Comparison of ENCODE assay signal across 8 cellular contexts in the genomic region with DNA sequence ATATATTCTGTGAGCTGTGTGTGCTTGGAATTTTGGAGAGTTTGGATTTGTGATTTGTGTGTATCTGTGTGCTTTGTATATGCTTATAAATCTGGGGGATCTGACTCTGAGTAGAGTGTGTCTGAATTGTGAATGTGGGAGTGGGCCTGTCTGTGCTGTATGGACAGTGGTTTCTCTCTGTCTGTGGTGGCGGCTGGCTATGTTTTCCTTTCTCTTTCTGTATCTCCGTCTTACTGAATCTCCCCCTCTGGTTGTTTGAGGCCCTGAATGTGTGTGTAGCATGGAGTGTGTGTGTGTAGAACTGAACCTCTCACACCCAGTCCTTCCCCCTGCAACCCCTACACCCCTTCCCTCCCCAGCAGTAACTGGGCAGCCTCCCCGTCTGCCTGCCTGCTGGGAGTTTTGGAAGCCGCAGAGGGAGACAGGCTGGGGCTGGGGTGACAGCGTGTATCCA. TPM values are rescaled to one million over a fixed set of nuclear protein-coding genes. Genes with fewer than 3 reads are reported as not detected.
DNase-seq lines count a peak whose midpoint lies in the region; ATAC-seq, FAIRE-seq and TF ChIP-seq lines count a peak whose summit lies in the region.

No MANE protein-coding gene starts in this region.

- FAIRE-seq in small intestine (lab: Jason Lieb, UNC), result no peak

- H3K36me3 Mint-ChIP-seq in naive thymus-derived CD8-positive, alpha-beta T cell, result peaks cover 0 to 3% (median 0%) of the 10 kb centered on the region in 3 donors

- 32 to 39% (median 33%) methylated on average over 5 of the region's 5 CpGs for WGBS in small intestine, 3 donors

- no peak overlapping the region for H3K4me3 ChIP-seq in cardiac fibroblast (replicated peaks in 1 of 2; ENCODE audit: low read depth in 2 of 2, low read length in 2 of 2)
- H3K4me3 ChIP-seq in small intestine (ENCODE audit: low read depth in 1 of 2, low read length in 2 of 2), result no peak overlapping the region

- peak overlapping the region in 7 of 10 donors; percentile 3 to 74 (median 12) for H3K27ac Mint-ChIP-seq in naive thymus-derived CD8-positive, alpha-beta T cell

- ATAC-seq in GM19043 (IDR thresholded peaks at IDR 0.05; ENCODE audit: low read depth, unreplicated experiment) (peak; percentile 34), HG03280 (IDR thresholded peaks at IDR 0.05; ENCODE audit: unreplicated experiment) (peak; percentile 23)
- peak in 1 of 2 donors; percentile 20 for ATAC-seq in naive thymus-derived CD8-positive, alpha-beta T cell

- H3K4me1 ChIP-seq in small intestine (ENCODE audit: control insufficient read depth in 2 of 2, insufficient read depth in 1 of 2, low read depth in 1 of 2, low read length in 1 of 2), result peaks cover under 1 to 27% of the 10 kb centered on the region in 2 donors

- peak overlapping the region in 7 of 10 donors; percentile 11 to 91 (median 19) for H3K4me3 Mint-ChIP-seq in naive thymus-derived CD8-positive, alpha-beta T cell

- H3K9me3 ChIP-seq in small intestine (ENCODE audit: control insufficient read depth, low read depth), result no peaks in the 10 kb centered on the region

- H3K9me3 Mint-ChIP-seq in naive thymus-derived CD8-positive, alpha-beta T cell, result peaks cover 0 to 2% (median 0%) of the 10 kb centered on the region in 9 donors

- peaks cover 32 to 75% (median 53%) of the 10 kb centered on the region in 4 donors for H3K4me1 Mint-ChIP-seq in naive thymus-derived CD8-positive, alpha-beta T cell

- POLR2A ChIA-PET in naive thymus-derived CD8-positive, alpha-beta T cell (lab: Charles Lee), result interaction anchor here (1.0 kb wide), 1 partner anchor 23 kb away, joined by 3 read pairs; no protein-coding TSS in a partner anchor

- H3K36me3 ChIP-seq in small intestine (ENCODE audit: control insufficient read depth in 2 of 2, insufficient read depth in 2 of 2, low read length in 2 of 2), result no peaks in the 10 kb centered on the region

- H3K27me3 ChIP-seq in small intestine (ENCODE audit: control insufficient read depth in 2 of 2, insufficient read depth in 2 of 2, low read length in 2 of 2), result no peaks in the 10 kb centered on the region

- DNase-seq in cardiac fibroblast (ENCODE audit: low read depth in 2 of 2), result peak in 1 of 2 donors; percentile 18
- DNase-seq in naive thymus-derived CD8-positive, alpha-beta T cell, result no peak
- DNase-seq in globus pallidus (ENCODE audit: low spot score), result no peak
- DNase-seq in small intestine, result no peak
- DNase-seq in iPS-NIHi7 (ENCODE audit: extremely low spot score), result no peak
- DNase-seq in DMS114 treated with DMSO at 0.1 percent for 48 hours (lab: John Stamatoyannopoulos, UW; ENCODE audit: unreplicated experiment), result no peak

- peak overlapping the region in 1 of 2 donors; percentile 73 for H3K27ac ChIP-seq in small intestine (ENCODE audit: low read depth in 1 of 2, low read length in 1 of 2)

- peak; percentile 1 for TF ChIP-seq CTCF in cardiac fibroblast (IDR thresholded peaks at IDR 0.05; ENCODE audit: low read depth, low read length)

- peaks cover 13 to 53% (median 32%) of the 10 kb centered on the region in 5 donors for H3K27me3 Mint-ChIP-seq in naive thymus-derived CD8-positive, alpha-beta T cell

RNA-seq across cellular contexts. Expression of gene CXXC5, which starts 4.7 kb away (rescaled TPM):
- total RNA-seq in naive thymus-derived CD8-positive, alpha-beta T cell, result 1 to 10 TPM; 6.8 to 8.3 TPM
- 10 to 100 TPM in 1 of 3 donors, 1 to 10 TPM in 2; 2.6 to 24.6 (median 3.7) TPM for polyA plus RNA-seq in naive thymus-derived CD8-positive, alpha-beta T cell
- polyA plus RNA-seq in small intestine, result 10 to 100 TPM in 2 of 3 donors, 1 to 10 TPM in 1; 3.8 to 21.9 (median 14.6) TPM
